20 cellular contexts compared by ENCODE assay signal in the genomic region with DNA sequence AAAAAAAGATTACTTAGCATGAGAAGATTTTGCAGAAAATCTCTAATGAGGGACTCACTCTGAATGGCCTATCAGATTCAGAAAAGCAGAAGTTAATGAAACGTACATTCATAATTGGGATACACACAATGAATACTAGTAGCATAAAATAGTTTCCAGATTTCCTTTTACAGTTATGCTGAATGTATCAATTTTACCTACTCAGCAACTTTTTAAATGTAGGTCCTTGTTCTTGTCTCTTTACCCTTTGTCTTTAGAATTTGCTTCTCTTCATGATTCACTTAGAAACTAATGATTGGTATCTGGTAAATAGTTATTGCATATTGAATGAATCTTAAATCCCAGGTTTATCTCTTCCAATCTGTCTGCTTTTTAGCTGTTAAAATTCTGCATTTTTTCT.
DNase-seq lines count a peak whose midpoint lies in the region; ATAC-seq, FAIRE-seq and TF ChIP-seq lines count a peak whose summit lies in the region.
"Had no signal": no experiment of that assay in that cellular context is flagged by ENCODE, and none has a peak within 500 bp of the region (broad histone marks: within the 10 kb centered on the region; RNA-seq: fewer than 3 reads in every experiment).

No MANE protein-coding gene starts in this region.

- TF ChIP-seq EP300 in HepG2 (IDR thresholded peaks at IDR 0.05; ENCODE audit: low read depth in 2 of 2, low read length in 2 of 2) (no peak), HepG2 (CRISPR knock-in tag; IDR thresholded peaks at IDR 0.05; ENCODE audit: borderline replicate concordance) (no peak)

- no peak overlapping the region for H3K4ac ChIP-seq in mesendoderm (ENCODE audit: low read depth, low read length)

- no peak for FAIRE-seq in HepG2 (lab: Jason Lieb, UNC)
- FAIRE-seq: GM12878, GM19239 had no signal

- H3K9me3 ChIP-seq in HepG2 (ENCODE audit: low read length) (no peaks in the 10 kb centered on the region), right lobe of liver (no peaks in the 10 kb centered on the region)
- H3K9me3 ChIP-seq: Caco-2 had no signal

- H3K27ac ChIP-seq in HepG2 (ENCODE audit: extremely low read length, insufficient read depth, low read length): no peak overlapping the region
- H3K27ac ChIP-seq in right lobe of liver: no peak overlapping the region
- no peak overlapping the region for H3K27ac ChIP-seq in mesendoderm (ENCODE audit: low read depth, low read length)
- H3K27ac ChIP-seq: GM23248 had no signal

- H4K5ac ChIP-seq in mesendoderm (ENCODE audit: low read length): peak overlapping the region; percentile 49

- no peak overlapping the region for H3K4me2 ChIP-seq in HepG2 (ENCODE audit: low read depth, low read length)
- no peak overlapping the region for H3K4me2 ChIP-seq in mesendoderm (ENCODE audit: low read length)

- H3K27me3 ChIP-seq in HepG2 (ENCODE audit: control insufficient read depth in 1 of 2, insufficient read depth in 2 of 2, low read length in 2 of 2) (no peaks in the 10 kb centered on the region), right lobe of liver (no peaks in the 10 kb centered on the region), mesendoderm (ENCODE audit: insufficient read depth, low read length, poor library complexity) (no peaks in the 10 kb centered on the region)

- 0% methylated on average over 1 of the region's 1 CpG for WGBS in HepG2 (ENCODE audit: low lambda C conversion rate)
- 31% methylated on average over 1 of the region's 1 CpG for WGBS in right lobe of liver (ENCODE audit: insufficient coverage, low coverage, low lambda C conversion rate, missing lambda C conversion rate)
- no CpG with 5 or more reads among the region's 1 CpG for WGBS in mesendoderm (ENCODE audit: extremely low coverage, insufficient coverage, low lambda C conversion rate)

- TF ChIP-seq CTCF in HepG2 (CRISPR knock-in tag; IDR thresholded peaks at IDR 0.05): no peak
- no peak for TF ChIP-seq CTCF in right lobe of liver (IDR thresholded peaks at IDR 0.05)

- H4K20me1 ChIP-seq in HepG2 (ENCODE audit: insufficient read depth, low read length): no peaks in the 10 kb centered on the region

- BruUV-seq in HepG2 (replicated peaks; lab: Mats Ljungman, UMichigan): no TSS peak

- no peak overlapping the region for H3K23ac ChIP-seq in mesendoderm (ENCODE audit: low read length)

- ATAC-seq in HepG2: no peak
- ATAC-seq in right lobe of liver: no peak
- no peak for ATAC-seq in HG02884 (IDR thresholded peaks at IDR 0.05; ENCODE audit: unreplicated experiment)
- ATAC-seq: CD8-positive, alpha-beta T cell; GM12878; HCT116 had no signal

- H2BK5ac ChIP-seq in mesendoderm (ENCODE audit: low read length): no peak overlapping the region

- CTCF ChIA-PET in HepG2 (lab: Yijun Ruan, JAX; ENCODE audit: low intra/inter-chr PET ratio, low total read pairs): no interaction called here

- H3K79me2 ChIP-seq in HepG2 (ENCODE audit: insufficient read depth, low read length): no peaks in the 10 kb centered on the region
- no peaks in the 10 kb centered on the region for H3K79me2 ChIP-seq in mesendoderm (ENCODE audit: control insufficient read depth, insufficient read depth, low read length)

- in situ Hi-C loops in HepG2 (cut with HindIII; ENCODE audit: extremely low pct_ligation_motif_present, low pct_unique_long_range_greater_than_20kb): no loop called here

- intact Hi-C loops in HepG2 (cut with micrococcal nuclease; ENCODE audit: unreplicated experiment) (no loop called here), right lobe of liver (cut with DNase I) (no loop called here)

- H3K4me1 ChIP-seq in HepG2 (ENCODE audit: insufficient read depth, low read length): no peaks in the 10 kb centered on the region
- no peaks in the 10 kb centered on the region for H3K4me1 ChIP-seq in right lobe of liver
- no peaks in the 10 kb centered on the region for H3K4me1 ChIP-seq in mesendoderm (ENCODE audit: control insufficient read depth, low read depth, low read length)
- H3K4me1 ChIP-seq: Caco-2 had no signal

- no peak overlapping the region for H2BK15ac ChIP-seq in mesendoderm (replicated peaks; ENCODE audit: low read depth)

- H3K36me3 ChIP-seq in HepG2 (replicated peaks in 1 of 2; ENCODE audit: control insufficient read depth in 1 of 2, insufficient read depth in 2 of 2, low read length in 2 of 2) (no peaks in the 10 kb centered on the region), right lobe of liver (no peaks in the 10 kb centered on the region), mesendoderm (ENCODE audit: control insufficient read depth, insufficient read depth, low read length) (no peaks in the 10 kb centered on the region)

- H3K79me1 ChIP-seq in mesendoderm (ENCODE audit: low read length): no peaks in the 10 kb centered on the region

- no peak overlapping the region for H2AK5ac ChIP-seq in mesendoderm (ENCODE audit: low read length)

- H3K9ac ChIP-seq in HepG2 (ENCODE audit: insufficient read depth, low read depth, low read length): no peak overlapping the region
- no peak overlapping the region for H3K9ac ChIP-seq in mesendoderm (ENCODE audit: low read length)
- H3K9ac ChIP-seq: GM23248 had no signal

- H3K4me3 ChIP-seq in HepG2 (replicated peaks in 1 of 3; ENCODE audit: insufficient read depth in 1 of 3, low read depth in 2 of 3, low read length in 3 of 3) (no peak overlapping the region), right lobe of liver (no peak overlapping the region), mesendoderm (ENCODE audit: low read length) (no peak overlapping the region)
- H3K4me3 ChIP-seq: GM12878, GM23248 had no signal

- no peak overlapping the region for H3K18ac ChIP-seq in mesendoderm (ENCODE audit: low read length)

- H2AFZ ChIP-seq in HepG2 (ENCODE audit: low read length): no peak overlapping the region
- H2AFZ ChIP-seq: GM23248 had no signal

- no peak overlapping the region for H3K56ac ChIP-seq in mesendoderm (ENCODE audit: low read length)

- TF ChIP-seq POLR2A in HepG2 (IDR thresholded peaks at IDR 0.05; ENCODE audit: insufficient read depth in 1 of 2, low read depth in 2 of 2, low read length in 2 of 2) (no peak), right lobe of liver (IDR thresholded peaks at IDR 0.05) (no peak)

- no peak for TF ChIP-seq RAD21 in HepG2 (CRISPR knock-in tag; IDR thresholded peaks at IDR 0.05)

- POLR2A ChIA-PET in HepG2 (lab: Yijun Ruan, JAX): no interaction called here

- no peak overlapping the region for H4K8ac ChIP-seq in mesendoderm (ENCODE audit: low read depth, low read length)

- no peak overlapping the region for H2BK120ac ChIP-seq in mesendoderm (ENCODE audit: low read depth, low read length)

- DNase-seq in HepG2 (ENCODE audit: low spot score) (no peak), right lobe of liver (no peak), OCI-M1 (lab: John Stamatoyannopoulos, UW) (peak; percentile 16), mesendoderm (no peak)
- DNase-seq in activated T-cell treated with anti-CD3 and anti-CD28 coated beads, Interleukin-2, amount 50 U/mL, for 1 hour: no peak
- DNase-seq: 8988T; C1 segment of cervical spinal cord; Caco-2; CD4-positive, CD25-positive, alpha-beta regulatory T cell; CD8-positive, alpha-beta T cell; DMS 273 treated with DMSO at 0.1 percent for 48 hours; DMS79; EL; GDM1; GM23248; H9 had no signal

TF ChIP-seq in HepG2, 621 proteins besides CTCF, POLR2A, EP300 and RAD21:
- TF ChIP-seq MAFK (conservative IDR thresholded peaks at IDR 0.05 in 1 of 2, IDR thresholded peaks at IDR 0.05 in 1 of 2; ENCODE audit: low read length in 2 of 2) (peak; percentile 67 to 89), MTF1 (CRISPR knock-in tag; IDR thresholded peaks at IDR 0.05) (no peak), FIP1L1 (IDR thresholded peaks at IDR 0.05; ENCODE audit: borderline replicate concordance, insufficient read depth, low read depth, low read length) (no peak), MAFF (IDR thresholded peaks at IDR 0.05; ENCODE audit: low read depth, low read length) (peak; percentile 81)
